1 cellular context compared by ENCODE assay signal in the genomic region with DNA sequence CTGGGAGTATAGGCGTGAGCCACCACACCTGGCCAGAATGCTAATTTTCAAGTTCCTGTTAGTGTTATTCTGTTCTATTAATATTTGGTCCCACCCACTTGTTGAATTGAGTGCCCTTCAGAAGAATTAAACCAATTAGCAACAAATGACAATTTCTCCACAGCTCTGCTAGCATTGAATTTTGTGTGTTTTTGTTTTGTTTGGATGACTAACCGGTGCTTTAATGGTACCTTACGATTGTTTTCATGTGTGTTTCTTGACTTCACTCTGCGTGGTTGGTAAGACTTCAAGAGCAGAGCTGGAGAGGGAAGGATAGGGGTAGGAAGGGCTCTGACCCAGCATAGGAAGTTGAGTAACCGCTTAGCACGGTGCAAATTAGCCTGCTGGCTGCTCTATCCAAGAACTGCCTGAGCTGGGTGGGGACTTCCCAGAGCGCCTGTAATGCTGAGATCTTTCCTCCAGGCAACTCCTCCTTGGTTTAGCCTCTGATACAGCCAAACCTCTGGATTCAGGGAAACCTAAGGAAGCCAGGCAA.
TF ChIP-seq lines count a peak whose summit lies in the region.

No MANE protein-coding gene starts in this region.

TF ChIP-seq in IMR-90, 13 proteins besides CTCF, POLR2A, EP300 and RAD21:
- TF ChIP-seq MAFK (IDR thresholded peaks at IDR 0.05; ENCODE audit: low read depth, low read length) (no peak), CEBPB (IDR thresholded peaks at IDR 0.05; ENCODE audit: low read depth, low read length) (peak; percentile 67), MAZ (IDR thresholded peaks at IDR 0.05; ENCODE audit: borderline replicate concordance, low read depth, low read length) (peak; percentile 23; the same call in 1 of the 2 replicates), CHD1 (IDR thresholded peaks at IDR 0.05; ENCODE audit: low read depth, low read length) (no peak), SMC3 (IDR thresholded peaks at IDR 0.05; ENCODE audit: low read depth, low read length) (no peak), BHLHE40 (IDR thresholded peaks at IDR 0.05; ENCODE audit: low read depth, low read length) (no peak), MXI1 (IDR thresholded peaks at IDR 0.05; ENCODE audit: borderline replicate concordance, low read depth, low read length) (no peak), RFX5 (IDR thresholded peaks at IDR 0.05; ENCODE audit: low read depth, low read length) (no peak), NFE2L2 (IDR thresholded peaks at IDR 0.05; ENCODE audit: low read depth, low read length) (no peak), RCOR1 (IDR thresholded peaks at IDR 0.05; ENCODE audit: insufficient replicate concordance, low read length) (no peak), USF2 (IDR thresholded peaks at IDR 0.05; ENCODE audit: low read depth, low read length) (no peak), FOS (IDR thresholded peaks at IDR 0.05; ENCODE audit: low read depth, low read length) (no peak)
- TF ChIP-seq, protein P1, sequence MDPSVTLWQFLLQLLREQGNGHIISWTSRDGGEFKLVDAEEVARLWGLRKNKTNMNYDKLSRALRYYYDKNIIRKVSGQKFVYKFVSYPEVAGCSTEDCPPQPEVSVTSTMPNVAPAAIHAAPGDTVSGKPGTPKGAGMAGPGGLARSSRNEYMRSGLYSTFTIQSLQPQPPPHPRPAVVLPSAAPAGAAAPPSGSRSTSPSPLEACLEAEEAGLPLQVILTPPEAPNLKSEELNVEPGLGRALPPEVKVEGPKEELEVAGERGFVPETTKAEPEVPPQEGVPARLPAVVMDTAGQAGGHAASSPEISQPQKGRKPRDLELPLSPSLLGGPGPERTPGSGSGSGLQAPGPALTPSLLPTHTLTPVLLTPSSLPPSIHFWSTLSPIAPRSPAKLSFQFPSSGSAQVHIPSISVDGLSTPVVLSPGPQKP (IDR thresholded peaks at IDR 0.05; ENCODE audit: borderline replicate concordance, low read depth, low read length) = no peak
